In genomic region chr20:57124800-57125399, GRCh38 we compare ENCODE assay signal across 1 cellular context.
TF ChIP-seq lines count a peak whose summit lies in the region.

No MANE protein-coding gene starts in this region.

TF ChIP-seq in WTC11, 78 proteins besides CTCF, POLR2A, EP300 and RAD21 (continued from another document):
- no peak for TF ChIP-seq FOXP1 (CRISPR knock-in tag; IDR thresholded peaks at IDR 0.05; ENCODE audit: borderline replicate concordance)
- no peak for TF ChIP-seq ZNF532 (CRISPR knock-in tag; IDR thresholded peaks at IDR 0.05; ENCODE audit: borderline replicate concordance)
TF ChIP-seq in WTC11: peak in this region for 0.
